ENCODE assay signal across 34 cellular contexts in genomic region chr7:29120955-29121354, GRCh38. TPM values are rescaled to one million over a fixed set of nuclear protein-coding genes. Genes with fewer than 3 reads are reported as not detected.
"Had no signal": no experiment of that assay in that cellular context is flagged by ENCODE, and none has a peak within 500 bp of the region (broad histone marks: within the 10 kb centered on the region; RNA-seq: fewer than 3 reads in every experiment).

No MANE protein-coding gene starts in this region.

- H3K36me3 Mint-ChIP-seq: activated CD4-positive, alpha-beta memory T cell treated with anti-CD3 and anti-CD28 coated beads for 36 hours; activated naive CD4-positive, alpha-beta T cell treated with anti-CD3 and anti-CD28 coated beads, Interleukin-2, amount 50 U/mL, for 72 hours; activated naive CD8-positive, alpha-beta T cell treated with anti-CD3 and anti-CD28 coated beads for 36 hours had no signal

- H3K27me3 ChIP-seq: adrenal gland, body of pancreas, brain microvascular endothelial cell, breast epithelium, colonic mucosa had no signal

- H3K36me3 ChIP-seq: adrenal gland, brain microvascular endothelial cell, breast epithelium, colonic mucosa had no signal

- DNase-seq: activated B cell treated with CpG ODN at 0.5 μM for 24 hours; activated CD4-positive, alpha-beta memory T cell treated with anti-CD3 and anti-CD28 coated beads for 36 hours; activated CD4-positive, alpha-beta T cell treated with anti-CD3 and anti-CD28 coated beads for 4 hours; activated CD4-positive, alpha-beta T cell treated with anti-CD3 and anti-CD28 coated beads, Interleukin-2, amount 10 ng/mL, durations not matched to agents 24 days and 14 days; activated CD4-positive, alpha-beta T cell treated with anti-CD3 and anti-CD28 coated beads, Interleukin-2, amount 50 U/mL, for 1 hour; activated CD4-positive, alpha-beta T cell treated with anti-CD3 and anti-CD28 coated beads, Interleukin-2, amount 50 U/mL, for 4 hours; activated CD4-positive, CD25-positive, alpha-beta regulatory T cell treated with anti-CD3 and anti-CD28 coated beads, Interleukin-2, amount 50 U/mL, for 72 hours; activated CD8-positive, alpha-beta memory T cell treated with anti-CD3 and anti-CD28 coated beads, Interleukin-2, amount 50 U/mL, for 4 hours; activated CD8-positive, alpha-beta T cell treated with anti-CD3 and anti-CD28 coated beads for 36 hours; activated effector memory CD4-positive, alpha-beta T cell treated with anti-CD3 and anti-CD28 coated beads, Interleukin-2, amount 50 U/mL, for 16 hours; activated gamma-delta T cell treated with Interleukin-2 at 50 U/mL for 16 hours; activated naive CD4-positive, alpha-beta T cell; activated naive CD4-positive, alpha-beta T cell treated with anti-CD3 and anti-CD28 coated beads for 36 hours; activated naive CD4-positive, alpha-beta T cell treated with anti-CD3 and anti-CD28 coated beads, Interleukin-2, amount 50 U/mL, for 16 hours; activated naive CD8-positive, alpha-beta T cell treated with anti-CD3 and anti-CD28 coated beads for 36 hours; activated T-cell treated with anti-CD3 and anti-CD28 coated beads for 4 hours; activated T-cell treated with anti-CD3 and anti-CD28 coated beads, Interleukin-2, amount 50 U/mL, for 1 hour; activated T-cell treated with anti-CD3 and anti-CD28 coated beads, Interleukin-2, amount 50 U/mL, for 4 hours; activated T-cell treated with anti-CD3 and anti-CD28 coated beads, Interleukin-2, amount 50 U/mL, for 72 hours; adrenal gland; amniotic stem cell; aorta; body of pancreas; brain microvascular endothelial cell; central memory CD4-positive, alpha-beta T cell; colonic mucosa; T-helper 2 cell; T-helper 9 cell had no signal

- H3K4me3 ChIP-seq: adrenal gland, body of pancreas, breast epithelium, colonic mucosa had no signal

- H3K4me3 Mint-ChIP-seq: activated B cell treated with CpG ODN at 0.5 μM for 24 hours; activated CD4-positive, alpha-beta memory T cell treated with anti-CD3 and anti-CD28 coated beads for 36 hours; activated CD4-positive, alpha-beta T cell treated with anti-CD3 and anti-CD28 coated beads, Interleukin-2, amount 10 ng/mL, durations not matched to agents 24 days and 14 days; activated CD8-positive, alpha-beta T cell treated with anti-CD3 and anti-CD28 coated beads for 36 hours; activated naive CD4-positive, alpha-beta T cell treated with anti-CD3 and anti-CD28 coated beads for 36 hours; activated naive CD8-positive, alpha-beta T cell treated with anti-CD3 and anti-CD28 coated beads for 36 hours; activated T-cell treated with anti-CD3 and anti-CD28 coated beads, Interleukin-2, amount 50 U/mL, for 4 hours; activated T-cell treated with anti-CD3 and anti-CD28 coated beads, Interleukin-2, amount 50 U/mL, for 72 hours; activated T-helper 1 cell treated with anti-CD3 and anti-CD28 coated beads, Interleukin-12 subunit alpha, Interleukin-12 subunit beta, Interleukin-2, Interleukin-4 antibody, amounts not matched to agents 30 ng/mL and 10 ng/mL and 1 ng/mL, durations not matched to agents 14 hours and 24 hours and 36 hours; activated T-helper 17 cell treated with anti-CD3 and anti-CD28 coated beads, Interleukin-2, amount 50 U/mL, for 72 hours; T-helper 2 cell treated with Interferon-gamma antibody and Interleukin-4, amounts not matched to agents 5 μg/mL and 100 μg/mL, for 36 hours had no signal

- H3K27ac ChIP-seq: adrenal gland, body of pancreas, brain microvascular endothelial cell, breast epithelium, colonic mucosa, VCaP had no signal

- H3K4me1 ChIP-seq: body of pancreas, breast epithelium, colonic mucosa had no signal

- H3K9me3 ChIP-seq: adrenal gland, body of pancreas, breast epithelium, colonic mucosa had no signal

- H3K27ac Mint-ChIP-seq: activated B cell treated with CpG ODN at 0.5 μM for 24 hours; activated CD4-positive, alpha-beta memory T cell treated with anti-CD3 and anti-CD28 coated beads for 36 hours; activated CD4-positive, alpha-beta T cell treated with anti-CD3 and anti-CD28 coated beads, Interleukin-2, amount 10 ng/mL, durations not matched to agents 24 days and 14 days; activated CD8-positive, alpha-beta T cell treated with anti-CD3 and anti-CD28 coated beads for 36 hours; activated naive CD4-positive, alpha-beta T cell treated with anti-CD3 and anti-CD28 coated beads for 36 hours; activated naive CD4-positive, alpha-beta T cell treated with anti-CD3 and anti-CD28 coated beads, Interleukin-2, amount 50 U/mL, for 72 hours; activated naive CD8-positive, alpha-beta T cell treated with anti-CD3 and anti-CD28 coated beads for 36 hours; activated T-cell treated with anti-CD3 and anti-CD28 coated beads, Interleukin-2, amount 50 U/mL, for 72 hours; activated T-helper 1 cell treated with anti-CD3 and anti-CD28 coated beads, Interleukin-12 subunit alpha, Interleukin-12 subunit beta, Interleukin-2, Interleukin-4 antibody, amounts not matched to agents 30 ng/mL and 10 ng/mL and 1 ng/mL, durations not matched to agents 14 hours and 24 hours and 36 hours; activated T-helper 17 cell treated with anti-CD3 and anti-CD28 coated beads, Interleukin-2, amount 50 U/mL, for 72 hours; T-helper 2 cell treated with Interferon-gamma antibody and Interleukin-4, amounts not matched to agents 5 μg/mL and 100 μg/mL, for 36 hours had no signal

- H3K4me1 Mint-ChIP-seq: activated B cell treated with CpG ODN at 0.5 μM for 24 hours; activated CD4-positive, alpha-beta T cell treated with anti-CD3 and anti-CD28 coated beads, Interleukin-2, amount 10 ng/mL, durations not matched to agents 24 days and 14 days; activated naive CD8-positive, alpha-beta T cell treated with anti-CD3 and anti-CD28 coated beads for 36 hours; activated T-helper 17 cell treated with anti-CD3 and anti-CD28 coated beads, Interleukin-2, amount 50 U/mL, for 72 hours had no signal

- H3K9me3 Mint-ChIP-seq: activated B cell treated with CpG ODN at 0.5 μM for 24 hours; activated CD4-positive, alpha-beta memory T cell treated with anti-CD3 and anti-CD28 coated beads for 36 hours; activated CD4-positive, alpha-beta T cell treated with anti-CD3 and anti-CD28 coated beads, Interleukin-2, amount 10 ng/mL, durations not matched to agents 24 days and 14 days; activated CD8-positive, alpha-beta T cell treated with anti-CD3 and anti-CD28 coated beads for 36 hours; activated naive CD4-positive, alpha-beta T cell treated with anti-CD3 and anti-CD28 coated beads for 36 hours; activated naive CD4-positive, alpha-beta T cell treated with anti-CD3 and anti-CD28 coated beads, Interleukin-2, amount 50 U/mL, for 72 hours; activated naive CD8-positive, alpha-beta T cell treated with anti-CD3 and anti-CD28 coated beads for 36 hours; activated T-cell treated with anti-CD3 and anti-CD28 coated beads, Interleukin-2, amount 50 U/mL, for 4 hours; activated T-cell treated with anti-CD3 and anti-CD28 coated beads, Interleukin-2, amount 50 U/mL, for 72 hours; activated T-helper 1 cell treated with anti-CD3 and anti-CD28 coated beads, Interleukin-12 subunit alpha, Interleukin-12 subunit beta, Interleukin-2, Interleukin-4 antibody, amounts not matched to agents 30 ng/mL and 10 ng/mL and 1 ng/mL, durations not matched to agents 14 hours and 24 hours and 36 hours; activated T-helper 17 cell treated with anti-CD3 and anti-CD28 coated beads, Interleukin-2, amount 50 U/mL, for 72 hours; T-helper 2 cell treated with Interferon-gamma antibody and Interleukin-4, amounts not matched to agents 5 μg/mL and 100 μg/mL, for 36 hours had no signal

- ATAC-seq: activated CD8-positive, alpha-beta T cell treated with anti-CD3 and anti-CD28 coated beads for 36 hours; activated naive CD4-positive, alpha-beta T cell treated with anti-CD3 and anti-CD28 coated beads, Interleukin-2, amount 50 U/mL, for 72 hours; activated T-cell treated with anti-CD3 and anti-CD28 coated beads, Interleukin-2, amount 50 U/mL, for 4 hours; activated T-cell treated with anti-CD3 and anti-CD28 coated beads, Interleukin-2, amount 50 U/mL, for 72 hours; activated T-helper 17 cell treated with anti-CD3 and anti-CD28 coated beads, Interleukin-2, amount 50 U/mL, for 72 hours; body of pancreas had no signal

RNA-seq across cellular contexts. Expression of gene CPVL, which starts 25.4 kb away (rescaled TPM):
- total RNA-seq: activated B cell treated with CpG ODN at 0.5 μM for 24 hours; activated CD4-positive, alpha-beta memory T cell treated with anti-CD3 and anti-CD28 coated beads for 36 hours; activated CD4-positive, alpha-beta T cell treated with anti-CD3 and anti-CD28 coated beads, Interleukin-2, amount 10 ng/mL, durations not matched to agents 24 days and 14 days; activated CD8-positive, alpha-beta T cell treated with anti-CD3 and anti-CD28 coated beads for 36 hours; activated naive CD4-positive, alpha-beta T cell treated with anti-CD3 and anti-CD28 coated beads for 36 hours; activated naive CD4-positive, alpha-beta T cell treated with anti-CD3 and anti-CD28 coated beads, Interleukin-2, amount 50 U/mL, for 72 hours; activated naive CD8-positive, alpha-beta T cell treated with anti-CD3 and anti-CD28 coated beads for 36 hours; activated T-helper 1 cell treated with anti-CD3 and anti-CD28 coated beads, Interleukin-12 subunit alpha, Interleukin-12 subunit beta, Interleukin-2, Interleukin-4 antibody, amounts not matched to agents 30 ng/mL and 10 ng/mL and 1 ng/mL, durations not matched to agents 14 hours and 24 hours and 36 hours had no signal
